Comparison of ENCODE assay signal across 8 cellular contexts in the genomic region with DNA sequence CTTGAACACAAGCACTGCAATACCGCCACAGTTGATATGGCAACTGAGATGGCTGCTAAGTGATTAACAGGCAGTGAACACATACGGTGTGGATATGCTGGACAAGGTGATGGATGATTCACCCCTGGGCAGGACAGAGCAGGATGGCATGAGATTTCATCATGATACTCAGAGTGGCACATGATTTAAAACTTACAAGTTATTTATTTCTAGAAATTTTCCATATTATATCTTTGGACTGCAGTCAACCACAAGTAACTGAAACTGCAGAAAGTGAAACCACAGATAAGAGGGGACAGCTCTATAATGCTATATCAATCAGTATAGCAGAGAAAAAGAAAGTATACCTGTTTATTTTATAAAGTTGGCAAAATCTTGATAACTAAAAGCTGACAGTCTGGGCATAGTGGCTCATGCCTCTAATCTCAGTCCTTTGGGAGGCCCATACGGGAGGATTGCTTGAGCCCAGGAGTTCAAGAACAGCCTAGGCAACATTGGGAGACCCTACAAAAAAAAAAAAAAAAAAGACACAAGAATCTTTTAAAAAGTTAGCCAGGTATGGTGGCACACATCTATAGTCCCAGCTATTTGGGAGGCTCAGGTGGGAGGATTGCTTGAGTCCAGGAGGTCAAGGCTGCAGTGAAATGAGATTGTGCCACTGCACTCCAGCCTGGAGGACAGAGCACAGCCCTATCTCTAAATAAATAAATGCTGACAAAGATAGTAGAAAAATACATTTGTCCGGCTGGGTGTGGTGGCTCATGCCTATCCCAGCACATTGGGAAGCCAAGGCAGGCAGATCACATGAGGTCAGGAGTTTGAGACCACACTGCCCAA. TPM values are rescaled to one million over a fixed set of nuclear protein-coding genes. Genes with fewer than 3 reads are reported as not detected.
DNase-seq lines count a peak whose midpoint lies in the region; ATAC-seq, FAIRE-seq and TF ChIP-seq lines count a peak whose summit lies in the region.

No MANE protein-coding gene starts in this region.

- H3K36me3 ChIP-seq in vagina (no peaks in the 10 kb centered on the region), mesendoderm (ENCODE audit: control insufficient read depth, insufficient read depth, low read length) (no peaks in the 10 kb centered on the region), heart right ventricle (no peaks in the 10 kb centered on the region)

- H4K5ac ChIP-seq in mesendoderm (ENCODE audit: low read length), result no peak overlapping the region

- no peak overlapping the region for H3K56ac ChIP-seq in mesendoderm (ENCODE audit: low read length)

- H3K23ac ChIP-seq in mesendoderm (ENCODE audit: low read length), result no peak overlapping the region

- H2BK5ac ChIP-seq in mesendoderm (ENCODE audit: low read length), result no peak overlapping the region

- TF ChIP-seq CTCF in vagina (IDR thresholded peaks at IDR 0.05) (no peak), heart right ventricle (IDR thresholded peaks at IDR 0.05) (no peak)

- no peak overlapping the region for H3K4me2 ChIP-seq in mesendoderm (ENCODE audit: low read length)

- H3K79me2 ChIP-seq in mesendoderm (ENCODE audit: control insufficient read depth, insufficient read depth, low read length), result no peaks in the 10 kb centered on the region

- no peak overlapping the region for H4K8ac ChIP-seq in mesendoderm (ENCODE audit: low read depth, low read length)

- H3K27ac ChIP-seq in vagina (peak overlapping the region; percentile 26), mesendoderm (ENCODE audit: low read depth, low read length) (no peak overlapping the region), heart right ventricle (peak overlapping the region in 1 of 10 donors; percentile 10)

- DNase-seq in stimulated activated CD4-positive, alpha-beta T cell treated with anti-CD3 and anti-CD28 coated beads, Interleukin-1b, Interleukin-23, amount 100 ng/mL, for 48 hours, result peak; percentile 8
- DNase-seq in stimulated activated CD4-positive, alpha-beta T cell treated with anti-CD3 and anti-CD28 coated beads, Interleukin-12 subunit alpha, Interleukin-12 subunit beta, amount 100 ng/mL, for 4 hours, result no peak
- DNase-seq in RCC 7860 (ENCODE audit: low spot score) (peak; percentile 96), vagina (ENCODE audit: extremely low spot score in 2 of 2) (no peak), mesendoderm (no peak), heart right ventricle (no peak), NCI-H526 treated with DMSO at 0.1 percent for 48 hours (lab: John Stamatoyannopoulos, UW) (no peak)

- no CpG with 5 or more reads among the region's 4 CpGs for WGBS in mesendoderm (ENCODE audit: extremely low coverage, insufficient coverage, low lambda C conversion rate)
- WGBS in heart right ventricle, 2 donors, result 65 to 66% methylated on average over 4 of the region's 4 CpGs

- ATAC-seq in esophagus mucosa, result peak; percentile 97
- ATAC-seq in heart right ventricle, result no peak

- H3K27me3 ChIP-seq in vagina (no peaks in the 10 kb centered on the region), mesendoderm (ENCODE audit: insufficient read depth, low read length, poor library complexity) (no peaks in the 10 kb centered on the region), heart right ventricle (no peaks in the 10 kb centered on the region)

- no peaks in the 10 kb centered on the region for H3K9me3 ChIP-seq in vagina
- no peaks in the 10 kb centered on the region for H3K9me3 ChIP-seq in heart right ventricle

- no peak overlapping the region for H3K18ac ChIP-seq in mesendoderm (ENCODE audit: low read length)

- no peak overlapping the region for H3K4ac ChIP-seq in mesendoderm (ENCODE audit: low read depth, low read length)

- H2BK120ac ChIP-seq in mesendoderm (ENCODE audit: low read depth, low read length), result no peak overlapping the region

- H3K79me1 ChIP-seq in mesendoderm (ENCODE audit: low read length), result peaks cover 4% of the 10 kb centered on the region

- H3K9ac ChIP-seq in mesendoderm (ENCODE audit: low read length), result no peak overlapping the region

- H3K4me1 ChIP-seq in vagina (peaks cover 4% of the 10 kb centered on the region), mesendoderm (ENCODE audit: control insufficient read depth, low read depth, low read length) (no peaks in the 10 kb centered on the region), heart right ventricle (peaks cover 0 to 26% (median 20%) of the 10 kb centered on the region in 9 donors)

- FAIRE-seq in RCC 7860 (lab: Jason Lieb, UNC), result peak; percentile 99

- no peak for TF ChIP-seq POLR2A in vagina (IDR thresholded peaks at IDR 0.05)

- H2AK5ac ChIP-seq in mesendoderm (ENCODE audit: low read length), result no peak overlapping the region

- no peak overlapping the region for H2BK15ac ChIP-seq in mesendoderm (replicated peaks; ENCODE audit: low read depth)

- intact Hi-C loops in vagina (cut with DNase I) (loop anchor here (10.0 kb wide), 1 partner anchor 87 kb away; a partner anchor contains a TSS), heart right ventricle (cut with DNase I) (loop anchor here in 3 of 10 donors (10.0 kb wide), 1 partner anchor 47 kb away; no protein-coding TSS in a partner anchor)

- H3K4me3 ChIP-seq in vagina, result no peak overlapping the region
- no peak overlapping the region for H3K4me3 ChIP-seq in mesendoderm (ENCODE audit: low read length)
- no peak overlapping the region for H3K4me3 ChIP-seq in heart right ventricle

RNA-seq across cellular contexts. Expression of a gene that starts 48.1 kb away (rescaled TPM):
- total RNA-seq in esophagus mucosa, result 56.3 TPM
- 28.7 TPM for total RNA-seq in vagina
- 31.6 TPM for polyA plus RNA-seq in mesendoderm (2013, experiment 1 of 2)
- polyA plus RNA-seq in mesendoderm (2013, experiment 2 of 2), result 30.4 TPM
- 10 to 100 TPM; 14.0 to 24.9 (median 18.5) TPM for total RNA-seq in heart right ventricle
- 10 to 100 TPM; 17.0 to 36.1 TPM for polyA plus RNA-seq in heart right ventricle

Comparison
In these comparisons a context has a peak if more than half of its experiments do, and no peak if none do; other contexts are left out.
1. DNase-seq: peak in stimulated activated CD4-positive, alpha-beta T cell treated with anti-CD3 and anti-CD28 coated beads, Interleukin-1b, Interleukin-23, amount 100 ng/mL, for 48 hours (single experiment) and RCC 7860 (single experiment); none in stimulated activated CD4-positive, alpha-beta T cell treated with anti-CD3 and anti-CD28 coated beads, Interleukin-12 subunit alpha, Interleukin-12 subunit beta, amount 100 ng/mL, for 4 hours (single experiment), vagina (0 of 2), mesendoderm (single experiment), heart right ventricle (0 of 2) and NCI-H526 treated with DMSO at 0.1 percent for 48 hours (single experiment).